Comparison of ENCODE assay signal across 26 cellular contexts in genomic region chr5:120499876-120500275, GRCh38. TPM values are rescaled to one million over a fixed set of nuclear protein-coding genes. Genes with fewer than 3 reads are reported as not detected.
"Had no signal": no experiment of that assay in that cellular context is flagged by ENCODE, and none has a peak within 500 bp of the region (broad histone marks: within the 10 kb centered on the region; RNA-seq: fewer than 3 reads in every experiment).

No MANE protein-coding gene starts in this region.

- H3K27ac ChIP-seq: colonic mucosa, epithelial cell of prostate, esophagus squamous epithelium, gastrocnemius medialis, left lung, lower lobe of right lung had no signal

- FAIRE-seq: islet of Langerhans, keratinocyte had no signal

- H3K4me3 ChIP-seq: colonic mucosa, esophagus squamous epithelium, gastrocnemius medialis, left lung, lower lobe of right lung, mucosa of descending colon had no signal

- H3K9me3 ChIP-seq: colonic mucosa, esophagus squamous epithelium, gastrocnemius medialis, lower lobe of right lung, mucosa of descending colon had no signal

- H3K36me3 ChIP-seq: colonic mucosa, esophagus squamous epithelium, gastrocnemius medialis, left lung, lower lobe of right lung had no signal

- H3K27me3 ChIP-seq: colonic mucosa, esophagus squamous epithelium, gastrocnemius medialis, left lung had no signal

- H3K4me1 ChIP-seq: colonic mucosa, esophagus squamous epithelium, gastrocnemius medialis, left lung, lower lobe of right lung had no signal

- DNase-seq: colonic mucosa; cortex of kidney; effector CD8-positive, alpha-beta T cell; effector memory CD8-positive, alpha-beta T cell; endodermal cell; erythroblast; esophagus squamous epithelium; foreskin fibroblast; foreskin melanocyte; gastrocnemius medialis; glutamatergic neuron; head of caudate nucleus; hippocampal formation; left cardiac atrium; left lung; left ventricle myocardium superior; lower lobe of right lung; mesenchymal stem cell; mucosa of descending colon; naive B cell had no signal

- ATAC-seq: effector memory CD8-positive, alpha-beta T cell; esophagus mucosa; gastrocnemius medialis; left cardiac atrium; left lung; left ventricle myocardium superior; lower lobe of right lung; mucosa of descending colon had no signal

RNA-seq across cellular contexts. Expression of gene PRR16, which starts 35.8 kb away (rescaled TPM):
- total RNA-seq: dermis microvascular lymphatic vessel endothelial cell, lung microvascular endothelial cell had no signal
